1 cellular context compared by ENCODE assay signal in the genomic region with DNA sequence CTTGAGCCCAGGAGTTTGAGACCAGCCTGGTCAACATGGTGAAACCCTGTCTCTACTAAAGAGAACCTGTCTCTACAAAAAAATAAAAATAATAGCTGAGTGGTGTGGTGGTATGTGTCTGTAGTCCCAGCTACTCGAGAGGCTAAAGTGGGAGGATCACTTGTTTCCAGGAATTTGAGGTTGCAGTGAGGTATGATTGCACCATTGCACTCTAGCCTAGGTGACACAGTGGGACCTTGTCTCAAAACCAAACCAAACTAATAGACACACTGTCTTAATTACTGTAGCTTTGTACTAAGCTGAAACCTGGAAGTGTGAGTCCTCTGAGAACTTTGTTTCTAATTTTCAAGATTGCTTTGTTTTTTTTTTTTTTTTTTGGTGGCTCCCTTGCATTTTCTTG.
TF ChIP-seq lines count a peak whose summit lies in the region.

No MANE protein-coding gene starts in this region.

TF ChIP-seq in GM12878, 131 proteins besides CTCF, POLR2A, EP300 and RAD21:
- no peak for TF ChIP-seq ESRRA (IDR thresholded peaks at IDR 0.05; ENCODE audit: low read length)
- no peak for TF ChIP-seq MTA3 (IDR thresholded peaks at IDR 0.05; ENCODE audit: borderline replicate concordance, low read length)
- TF ChIP-seq IKZF2 (IDR thresholded peaks at IDR 0.05), result no peak
- TF ChIP-seq ZNF24 (IDR thresholded peaks at IDR 0.05), result no peak
- TF ChIP-seq BMI1 (IDR thresholded peaks at IDR 0.05; ENCODE audit: borderline replicate concordance), result no peak
- TF ChIP-seq, protein P1, sequence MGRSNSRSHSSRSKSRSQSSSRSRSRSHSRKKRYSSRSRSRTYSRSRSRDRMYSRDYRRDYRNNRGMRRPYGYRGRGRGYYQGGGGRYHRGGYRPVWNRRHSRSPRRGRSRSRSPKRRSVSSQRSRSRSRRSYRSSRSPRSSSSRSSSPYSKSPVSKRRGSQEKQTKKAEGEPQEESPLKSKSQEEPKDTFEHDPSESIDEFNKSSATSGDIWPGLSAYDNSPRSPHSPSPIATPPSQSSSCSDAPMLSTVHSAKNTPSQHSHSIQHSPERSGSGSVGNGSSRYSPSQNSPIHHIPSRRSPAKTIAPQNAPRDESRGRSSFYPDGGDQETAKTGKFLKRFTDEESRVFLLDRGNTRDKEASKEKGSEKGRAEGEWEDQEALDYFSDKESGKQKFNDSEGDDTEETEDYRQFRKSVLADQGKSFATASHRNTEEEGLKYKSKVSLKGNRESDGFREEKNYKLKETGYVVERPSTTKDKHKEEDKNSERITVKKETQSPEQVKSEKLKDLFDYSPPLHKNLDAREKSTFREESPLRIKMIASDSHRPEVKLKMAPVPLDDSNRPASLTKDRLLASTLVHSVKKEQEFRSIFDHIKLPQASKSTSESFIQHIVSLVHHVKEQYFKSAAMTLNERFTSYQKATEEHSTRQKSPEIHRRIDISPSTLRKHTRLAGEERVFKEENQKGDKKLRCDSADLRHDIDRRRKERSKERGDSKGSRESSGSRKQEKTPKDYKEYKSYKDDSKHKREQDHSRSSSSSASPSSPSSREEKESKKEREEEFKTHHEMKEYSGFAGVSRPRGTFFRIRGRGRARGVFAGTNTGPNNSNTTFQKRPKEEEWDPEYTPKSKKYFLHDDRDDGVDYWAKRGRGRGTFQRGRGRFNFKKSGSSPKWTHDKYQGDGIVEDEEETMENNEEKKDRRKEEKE (IDR thresholded peaks at IDR 0.05), result no peak
- no peak for TF ChIP-seq SUPT20H (IDR thresholded peaks at IDR 0.05; ENCODE audit: borderline replicate concordance, control insufficient read depth, low read depth, low read length)
- TF ChIP-seq, protein P2, sequence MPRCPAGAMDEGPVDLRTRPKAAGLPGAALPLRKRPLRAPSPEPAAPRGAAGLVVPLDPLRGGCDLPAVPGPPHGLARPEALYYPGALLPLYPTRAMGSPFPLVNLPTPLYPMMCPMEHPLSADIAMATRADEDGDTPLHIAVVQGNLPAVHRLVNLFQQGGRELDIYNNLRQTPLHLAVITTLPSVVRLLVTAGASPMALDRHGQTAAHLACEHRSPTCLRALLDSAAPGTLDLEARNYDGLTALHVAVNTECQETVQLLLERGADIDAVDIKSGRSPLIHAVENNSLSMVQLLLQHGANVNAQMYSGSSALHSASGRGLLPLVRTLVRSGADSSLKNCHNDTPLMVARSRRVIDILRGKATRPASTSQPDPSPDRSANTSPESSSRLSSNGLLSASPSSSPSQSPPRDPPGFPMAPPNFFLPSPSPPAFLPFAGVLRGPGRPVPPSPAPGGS (IDR thresholded peaks at IDR 0.05; ENCODE audit: borderline replicate concordance, insufficient read depth, low read depth, low read length, poor library complexity, severe bottlenecking), result no peak
- no peak for TF ChIP-seq SPI1 (IDR thresholded peaks at IDR 0.05; ENCODE audit: borderline replicate concordance, insufficient read depth, low read depth, low read length)
- no peak for TF ChIP-seq CEBPB (IDR thresholded peaks at IDR 0.05; ENCODE audit: borderline replicate concordance in 1 of 2, low read depth in 2 of 2, low read length in 2 of 2)
- no peak for TF ChIP-seq SREBF2 (IDR thresholded peaks at IDR 0.05; ENCODE audit: low read length)
- no peak for TF ChIP-seq SP1 (IDR thresholded peaks at IDR 0.05; ENCODE audit: low read depth, low read length)
- TF ChIP-seq, protein P3, sequence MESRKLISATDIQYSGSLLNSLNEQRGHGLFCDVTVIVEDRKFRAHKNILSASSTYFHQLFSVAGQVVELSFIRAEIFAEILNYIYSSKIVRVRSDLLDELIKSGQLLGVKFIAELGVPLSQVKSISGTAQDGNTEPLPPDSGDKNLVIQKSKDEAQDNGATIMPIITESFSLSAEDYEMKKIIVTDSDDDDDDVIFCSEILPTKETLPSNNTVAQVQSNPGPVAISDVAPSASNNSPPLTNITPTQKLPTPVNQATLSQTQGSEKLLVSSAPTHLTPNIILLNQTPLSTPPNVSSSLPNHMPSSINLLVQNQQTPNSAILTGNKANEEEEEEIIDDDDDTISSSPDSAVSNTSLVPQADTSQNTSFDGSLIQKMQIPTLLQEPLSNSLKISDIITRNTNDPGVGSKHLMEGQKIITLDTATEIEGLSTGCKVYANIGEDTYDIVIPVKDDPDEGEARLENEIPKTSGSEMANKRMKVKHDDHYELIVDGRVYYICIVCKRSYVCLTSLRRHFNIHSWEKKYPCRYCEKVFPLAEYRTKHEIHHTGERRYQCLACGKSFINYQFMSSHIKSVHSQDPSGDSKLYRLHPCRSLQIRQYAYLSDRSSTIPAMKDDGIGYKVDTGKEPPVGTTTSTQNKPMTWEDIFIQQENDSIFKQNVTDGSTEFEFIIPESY (IDR thresholded peaks at IDR 0.05), result no peak
- no peak for TF ChIP-seq EED (IDR thresholded peaks at IDR 0.05; ENCODE audit: low read depth)
- no peak for TF ChIP-seq IRF4 (IDR thresholded peaks at IDR 0.05; ENCODE audit: low read depth, low read length)
- TF ChIP-seq, protein P4, sequence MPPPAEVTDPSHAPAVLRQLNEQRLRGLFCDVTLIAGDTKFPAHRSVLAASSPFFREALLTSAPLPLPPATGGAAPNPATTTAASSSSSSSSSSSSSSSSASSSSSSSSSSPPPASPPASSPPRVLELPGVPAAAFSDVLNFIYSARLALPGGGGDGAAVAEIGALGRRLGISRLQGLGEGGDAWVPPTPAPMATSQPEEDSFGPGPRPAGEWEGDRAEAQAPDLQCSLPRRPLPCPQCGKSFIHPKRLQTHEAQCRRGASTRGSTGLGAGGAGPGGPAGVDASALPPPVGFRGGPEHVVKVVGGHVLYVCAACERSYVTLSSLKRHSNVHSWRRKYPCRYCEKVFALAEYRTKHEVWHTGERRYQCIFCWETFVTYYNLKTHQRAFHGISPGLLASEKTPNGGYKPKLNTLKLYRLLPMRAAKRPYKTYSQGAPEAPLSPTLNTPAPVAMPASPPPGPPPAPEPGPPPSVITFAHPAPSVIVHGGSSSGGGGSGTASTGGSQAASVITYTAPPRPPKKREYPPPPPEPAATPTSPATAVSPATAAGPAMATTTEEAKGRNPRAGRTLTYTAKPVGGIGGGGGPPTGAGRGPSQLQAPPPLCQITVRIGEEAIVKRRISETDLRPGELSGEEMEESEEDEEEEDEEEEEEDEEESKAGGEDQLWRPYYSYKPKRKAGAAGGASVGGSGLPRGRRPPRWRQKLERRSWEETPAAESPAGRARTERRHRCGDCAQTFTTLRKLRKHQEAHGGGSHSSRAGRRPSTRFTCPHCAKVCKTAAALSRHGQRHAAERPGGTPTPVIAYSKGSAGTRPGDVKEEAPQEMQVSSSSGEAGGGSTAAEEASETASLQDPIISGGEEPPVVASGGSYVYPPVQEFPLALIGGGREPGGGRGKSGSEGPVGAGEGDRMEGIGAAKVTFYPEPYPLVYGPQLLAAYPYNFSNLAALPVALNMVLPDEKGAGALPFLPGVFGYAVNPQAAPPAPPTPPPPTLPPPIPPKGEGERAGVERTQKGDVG (CRISPR knock-in tag; IDR thresholded peaks at IDR 0.05), result no peak
- no peak for TF ChIP-seq PAX8 (IDR thresholded peaks at IDR 0.05)
- TF ChIP-seq SIX5 (IDR thresholded peaks at IDR 0.05; ENCODE audit: low read depth, low read length, severe bottlenecking), result no peak
- no peak for TF ChIP-seq RFX5 (IDR thresholded peaks at IDR 0.05; ENCODE audit: low read depth, low read length)
